ENCODE assay signal across 9 cellular contexts in the genomic region with DNA sequence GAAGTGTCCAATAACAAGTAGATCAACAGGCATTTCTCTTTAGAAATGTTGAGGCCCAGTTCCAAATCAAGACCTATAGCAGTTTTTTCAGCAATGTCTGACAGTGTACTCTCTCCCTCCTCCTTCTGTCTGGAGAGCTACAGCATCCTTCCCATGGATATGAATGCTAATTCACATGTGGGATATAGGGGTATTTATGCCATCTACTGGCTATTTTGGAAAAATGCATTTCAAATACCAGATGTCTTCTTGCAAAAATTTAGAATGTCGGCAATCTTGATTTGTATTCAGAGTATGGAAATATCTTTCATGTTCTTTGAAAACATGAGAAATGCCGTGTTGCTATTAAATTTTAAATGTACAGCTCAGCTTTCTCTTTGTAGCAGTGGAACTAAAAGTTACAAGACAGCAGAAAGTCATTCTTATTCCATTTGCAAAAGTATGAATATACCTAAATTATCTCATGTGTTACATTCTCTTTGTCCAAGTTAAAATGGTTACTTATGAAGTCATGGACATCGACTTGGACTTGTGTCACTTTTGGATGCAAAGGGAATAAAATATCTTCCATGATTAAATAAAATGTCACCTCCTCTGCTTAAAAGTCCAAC.
A peak's percentile ranks its signal among the peaks of the same experiment; 100 is the strongest.
DNase-seq lines count a peak whose midpoint lies in the region; ATAC-seq and TF ChIP-seq lines count a peak whose summit lies in the region.
"Had no signal": no experiment of that assay in that cellular context is flagged by ENCODE, and none has a peak within 500 bp of the region (broad histone marks: within the 10 kb centered on the region; RNA-seq: fewer than 3 reads in every experiment).

No MANE protein-coding gene starts in this region.

- peak; percentile 46 for TF ChIP-seq CTCF in brain microvascular endothelial cell (IDR thresholded peaks at IDR 0.05; ENCODE audit: low read depth, low read length, missing control alignments)

- H3K9me3 Mint-ChIP-seq in activated T-cell treated with anti-CD3 and anti-CD28 coated beads, Interleukin-2, amount 50 U/mL, for 24 hours = peaks cover 7% of the 10 kb centered on the region

- H3K4me1 Mint-ChIP-seq in activated T-cell treated with anti-CD3 and anti-CD28 coated beads, Interleukin-2, amount 50 U/mL, for 24 hours (ENCODE audit: low read depth) = no peaks in the 10 kb centered on the region

- no peak overlapping the region for H3K27ac ChIP-seq in brain microvascular endothelial cell
- H3K27ac ChIP-seq: BLaER1 had no signal

- no peaks in the 10 kb centered on the region for H3K36me3 ChIP-seq in brain microvascular endothelial cell (replicated peaks)
- H3K36me3 ChIP-seq: BLaER1 had no signal

- H3K36me3 Mint-ChIP-seq in activated T-cell treated with anti-CD3 and anti-CD28 coated beads, Interleukin-2, amount 50 U/mL, for 24 hours (ENCODE audit: low read depth) = no peaks in the 10 kb centered on the region

- H3K4me3 ChIP-seq in brain microvascular endothelial cell (ENCODE audit: low read depth, low read length) = no peak overlapping the region
- H3K4me3 ChIP-seq: BLaER1 had no signal

- no peak overlapping the region for H3K4me3 Mint-ChIP-seq in activated T-cell treated with anti-CD3 and anti-CD28 coated beads, Interleukin-2, amount 50 U/mL, for 24 hours

- H3K27ac Mint-ChIP-seq in activated T-cell treated with anti-CD3 and anti-CD28 coated beads, Interleukin-2, amount 50 U/mL, for 24 hours = no peak overlapping the region

- H3K27me3 Mint-ChIP-seq in activated T-cell treated with anti-CD3 and anti-CD28 coated beads, Interleukin-2, amount 50 U/mL, for 24 hours = no peaks in the 10 kb centered on the region

- DNase-seq in NCI-H1436 (lab: John Stamatoyannopoulos, UW) (peak; percentile 28), NCI-H1436 treated with DMSO at 0.1 percent for 48 hours (lab: John Stamatoyannopoulos, UW) (no peak), NCI-H345 treated with DMSO at 0.1 percent for 48 hours (lab: John Stamatoyannopoulos, UW; ENCODE audit: unreplicated experiment) (peak; percentile 66), brain microvascular endothelial cell (peak; percentile 27), midbrain (lab: John Stamatoyannopoulos, UW) (peak; percentile 3), T-helper 9 cell (no peak)
- DNase-seq in activated T-cell treated with anti-CD3 and anti-CD28 coated beads, Interleukin-2, amount 50 U/mL, for 24 hours = no peak

- no peaks in the 10 kb centered on the region for H3K27me3 ChIP-seq in brain microvascular endothelial cell (replicated peaks)
- H3K27me3 ChIP-seq: BLaER1 had no signal

- in situ Hi-C loops in brain microvascular endothelial cell (cut with HindIII; ENCODE audit: low pct_ligation_motif_present, low sequenced_read_pairs) = no loop called here

- no peak for ATAC-seq in GM21367 (IDR thresholded peaks at IDR 0.05; ENCODE audit: unreplicated experiment)

Comparison
In these comparisons a context has a peak if more than half of its experiments do, and no peak if none do; other contexts are left out.
1. DNase-seq: peak in NCI-H1436 (single experiment), NCI-H345 treated with DMSO at 0.1 percent for 48 hours (single experiment), brain microvascular endothelial cell (single experiment) and midbrain (single experiment); none in NCI-H1436 treated with DMSO at 0.1 percent for 48 hours (single experiment), T-helper 9 cell (single experiment) and activated T-cell treated with anti-CD3 and anti-CD28 coated beads, Interleukin-2, amount 50 U/mL, for 24 hours (single experiment).